Comparison of ENCODE assay signal across 20 cellular contexts in the genomic region with DNA sequence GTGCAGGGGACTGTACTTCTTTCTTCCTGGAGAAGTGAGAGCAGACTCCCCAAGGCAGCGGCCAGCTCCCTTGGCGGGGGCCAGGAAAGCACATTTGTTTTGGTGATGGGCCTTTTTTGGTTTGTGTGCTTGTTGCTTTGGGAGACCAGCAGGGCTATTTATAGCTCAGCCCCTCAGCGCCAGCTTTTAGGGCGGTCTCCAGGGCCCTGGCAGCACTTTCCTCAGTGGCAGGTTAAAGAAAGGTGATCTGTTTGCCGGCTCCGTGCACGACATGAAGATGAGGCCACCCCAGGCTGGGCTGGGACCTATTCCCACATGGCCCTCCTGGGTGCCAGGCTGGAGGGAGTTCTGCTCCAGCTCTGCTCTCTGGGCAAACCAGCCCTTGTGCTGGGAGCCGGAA. TPM values are rescaled to one million over a fixed set of nuclear protein-coding genes. Genes with fewer than 3 reads are reported as not detected.
DNase-seq lines count a peak whose midpoint lies in the region; ATAC-seq and TF ChIP-seq lines count a peak whose summit lies in the region.
"Had no signal": no experiment of that assay in that cellular context is flagged by ENCODE, and none has a peak within 500 bp of the region (broad histone marks: within the 10 kb centered on the region; RNA-seq: fewer than 3 reads in every experiment).

No MANE protein-coding gene starts in this region.

- no peak overlapping the region for H3K4ac ChIP-seq in neuronal stem cell (ENCODE audit: low read length)

- no peak overlapping the region for H3K18ac ChIP-seq in neuronal stem cell (ENCODE audit: low read length)

- no peaks in the 10 kb centered on the region for H3K9me3 ChIP-seq in right atrium auricular region
- H3K9me3 ChIP-seq in neuronal stem cell (replicated peaks in 1 of 2; ENCODE audit: control insufficient read depth in 2 of 2, insufficient read depth in 1 of 2, low read depth in 1 of 2, low read length in 2 of 2): no peaks in the 10 kb centered on the region
- H3K9me3 ChIP-seq: BE2C had no signal

- peaks cover 54 to 77% of the 10 kb centered on the region in 2 donors for H3K27me3 Mint-ChIP-seq in effector memory CD8-positive, alpha-beta T cell

- no peak for TF ChIP-seq CTCF in right atrium auricular region (IDR thresholded peaks at IDR 0.05)

- H2BK120ac ChIP-seq in neuronal stem cell (ENCODE audit: low read depth, low read length): no peak overlapping the region

- H3K9me3 Mint-ChIP-seq in effector memory CD8-positive, alpha-beta T cell: no peaks in the 10 kb centered on the region
- H3K9me3 Mint-ChIP-seq: CD4-positive, alpha-beta memory T cell; GM23338 had no signal

- H3K9ac ChIP-seq in neuronal stem cell (ENCODE audit: low read depth, low read length, poor library complexity): no peak overlapping the region

- H3K27ac Mint-ChIP-seq in effector memory CD8-positive, alpha-beta T cell: no peak overlapping the region
- H3K27ac Mint-ChIP-seq: CD14-positive monocyte; CD4-positive, alpha-beta memory T cell; GM23338 had no signal

- no peaks in the 10 kb centered on the region for H3K79me1 ChIP-seq in neuronal stem cell (ENCODE audit: low read depth, low read length)

- H3K4me1 ChIP-seq in right atrium auricular region: no peaks in the 10 kb centered on the region
- peaks cover 0 to 2% of the 10 kb centered on the region in 2 donors for H3K4me1 ChIP-seq in neuronal stem cell (ENCODE audit: control insufficient read depth in 2 of 2, insufficient read depth in 1 of 2, low read depth in 1 of 2, low read length in 2 of 2)
- H3K4me1 ChIP-seq: BE2C had no signal

- H3K4me2 ChIP-seq in neuronal stem cell (ENCODE audit: insufficient read depth, low read length, poor library complexity, severe bottlenecking): no peak overlapping the region
- H3K4me2 ChIP-seq: GM23338 had no signal

- DNase-seq in Right ventricle myocardium superior (no peak), right atrium auricular region (ENCODE audit: low spot score) (no peak), Ammon's horn (ENCODE audit: low spot score) (peak; percentile 50), anterior cingulate cortex (lab: John Stamatoyannopoulos, UW) (peak in 31 of 58 donors; percentile 21 to 81 (median 49)), neuronal stem cell (ENCODE audit: low spot score) (no peak)
- DNase-seq in effector memory CD8-positive, alpha-beta T cell: no peak
- DNase-seq: 8988T; BE2C; CD4-positive, alpha-beta memory T cell; DMS153; DMS79; GDM1; HCEC 1CT; IMR-90 had no signal

- H3K4me1 Mint-ChIP-seq in effector memory CD8-positive, alpha-beta T cell (ENCODE audit: low read depth in 2 of 2): no peaks in the 10 kb centered on the region
- H3K4me1 Mint-ChIP-seq: CD14-positive monocyte; CD4-positive, alpha-beta memory T cell had no signal

- WGBS in neuronal stem cell (ENCODE audit: extremely low coverage in 2 of 2, insufficient read length in 2 of 2, insufficient replicate concordance in 1 of 2), 2 donors: no CpG with 5 or more reads among the region's 8 CpGs

- no peak overlapping the region for H3K14ac ChIP-seq in neuronal stem cell (ENCODE audit: low read length)

- no peak overlapping the region for H2BK15ac ChIP-seq in neuronal stem cell (ENCODE audit: low read length)

- H3K27me3 ChIP-seq in right atrium auricular region (no peaks in the 10 kb centered on the region), neuronal stem cell (ENCODE audit: control insufficient read depth in 3 of 3, insufficient read depth in 3 of 3, low read depth in 1 of 3, low read length in 3 of 3) (peaks cover 0 to 11% (median 0%) of the 10 kb centered on the region in 3 experiments)
- H3K27me3 ChIP-seq: BE2C had no signal

- H3K27ac ChIP-seq in right atrium auricular region: no peak overlapping the region
- H3K27ac ChIP-seq in neuronal stem cell (replicated peaks; ENCODE audit: low read length): no peak overlapping the region

- H2AK5ac ChIP-seq in neuronal stem cell (ENCODE audit: low read depth, low read length): peak overlapping the region; percentile 14

- no peak overlapping the region for H2AFZ ChIP-seq in neuronal stem cell (ENCODE audit: low read length)
- H2AFZ ChIP-seq: GM23338 had no signal

- H3K36me3 ChIP-seq in right atrium auricular region: no peaks in the 10 kb centered on the region
- H3K36me3 ChIP-seq in neuronal stem cell (replicated peaks in 1 of 2; ENCODE audit: control insufficient read depth in 2 of 2, insufficient read depth in 2 of 2, low read length in 2 of 2): no peaks in the 10 kb centered on the region
- H3K36me3 ChIP-seq: BE2C had no signal

- intact Hi-C loops in Right ventricle myocardium superior (cut with DNase I): no loop called here

- H4K91ac ChIP-seq in neuronal stem cell (ENCODE audit: low read depth, low read length, poor library complexity): no peak overlapping the region

- H2BK5ac ChIP-seq in neuronal stem cell (ENCODE audit: low read length): no peak overlapping the region

- no peak overlapping the region for H3K4me3 Mint-ChIP-seq in effector memory CD8-positive, alpha-beta T cell
- H3K4me3 Mint-ChIP-seq: CD14-positive monocyte; CD4-positive, alpha-beta memory T cell; GM23338 had no signal

- no peak overlapping the region for H2BK12ac ChIP-seq in neuronal stem cell (ENCODE audit: low read length)

- peak; percentile 51 for ATAC-seq in Right ventricle myocardium superior (ENCODE audit: poor library complexity)
- ATAC-seq in GM18517 (IDR thresholded peaks at IDR 0.05; ENCODE audit: unreplicated experiment): no peak
- ATAC-seq in effector memory CD8-positive, alpha-beta T cell (replicated peaks): no peak
- ATAC-seq: GM23338, K562 had no signal

- no peak overlapping the region for H3K4me3 ChIP-seq in right atrium auricular region
- no peak overlapping the region for H3K4me3 ChIP-seq in neuronal stem cell (ENCODE audit: low read length in 2 of 2)
- H3K4me3 ChIP-seq: GM23338, K562 had no signal

- H4K8ac ChIP-seq in neuronal stem cell (ENCODE audit: low read depth, low read length): no peak overlapping the region

- no peak overlapping the region for H3K23ac ChIP-seq in neuronal stem cell (ENCODE audit: low read depth, low read length, poor library complexity)

- no peaks in the 10 kb centered on the region for H3K36me3 Mint-ChIP-seq in effector memory CD8-positive, alpha-beta T cell (ENCODE audit: insufficient read depth)
- H3K36me3 Mint-ChIP-seq: CD14-positive monocyte; CD4-positive, alpha-beta memory T cell had no signal

RNA-seq across cellular contexts. Expression of a gene that starts 21.8 kb away (rescaled TPM):
- total RNA-seq in Right ventricle myocardium superior: not detected
- not detected for total RNA-seq in right atrium auricular region
- polyA plus RNA-seq in neuronal stem cell (2013, experiment 1 of 2): 0.47 TPM
- polyA plus RNA-seq in neuronal stem cell (2013, experiment 2 of 2): 0.43 TPM
- total RNA-seq: A673; CD4-positive, alpha-beta memory T cell; HT-29; IMR-90; K562 had no signal
- polyA plus RNA-seq: CD14-positive monocyte; CD4-positive, alpha-beta memory T cell; IMR-90 had no signal

Comparison
In these comparisons a context has a peak if more than half of its experiments do, and no peak if none do; other contexts are left out.
1. DNase-seq: peak in Ammon's horn (single experiment) and anterior cingulate cortex (31 of 58); none in Right ventricle myocardium superior (single experiment), right atrium auricular region (single experiment), neuronal stem cell (single experiment) and effector memory CD8-positive, alpha-beta T cell (0 of 3).